9 cellular contexts compared by ENCODE assay signal in the genomic region with DNA sequence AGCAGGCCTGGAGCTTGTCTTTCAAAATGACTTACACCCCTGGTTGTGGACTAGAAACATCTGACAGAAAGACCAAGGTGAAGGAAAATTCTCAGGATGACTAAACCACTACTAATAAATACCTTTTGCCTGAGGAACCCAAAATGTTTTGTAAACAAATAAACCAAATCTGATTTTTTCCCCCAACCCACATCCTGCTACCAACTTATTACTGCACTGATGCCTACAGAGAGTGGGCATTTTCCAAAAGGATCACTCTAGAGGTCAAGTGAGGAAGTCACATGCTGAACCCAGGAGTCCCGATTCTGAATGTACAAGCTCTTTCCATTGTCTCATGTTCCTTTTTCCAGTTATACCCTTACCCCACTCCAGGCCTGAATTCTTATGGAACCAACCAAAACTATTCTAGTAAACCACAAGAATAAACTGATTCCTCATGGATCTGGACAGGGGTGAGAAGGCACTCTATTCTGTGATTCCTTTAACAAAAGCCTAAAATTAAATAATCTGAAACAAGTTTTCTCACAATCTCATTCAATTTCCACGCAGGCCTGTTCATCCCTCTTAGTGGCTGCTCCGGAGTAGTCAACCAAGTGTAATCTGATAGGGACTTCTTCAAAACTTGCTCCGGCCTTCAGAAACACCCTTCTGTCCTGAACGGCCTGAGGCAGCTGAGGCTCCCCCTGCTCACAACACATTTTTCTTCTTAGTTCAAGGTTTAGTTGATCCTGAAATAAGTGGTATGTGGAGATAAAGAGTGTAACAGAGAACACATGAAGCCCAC. TPM values are rescaled to one million over a fixed set of nuclear protein-coding genes. Genes with fewer than 3 reads are reported as not detected.
DNase-seq lines count a peak whose midpoint lies in the region; ATAC-seq and TF ChIP-seq lines count a peak whose summit lies in the region.
"Had no signal": no experiment of that assay in that cellular context is flagged by ENCODE, and none has a peak within 500 bp of the region (broad histone marks: within the 10 kb centered on the region; RNA-seq: fewer than 3 reads in every experiment).

No MANE protein-coding gene starts in this region.

- H3K27ac Mint-ChIP-seq in activated naive CD8-positive, alpha-beta T cell treated with anti-CD3 and anti-CD28 coated beads, Interleukin-2, amount 10 ng/mL, durations not matched to agents 7 days and 5 days, result peak overlapping the region; percentile 96

- POLR2A ChIA-PET in activated naive CD8-positive, alpha-beta T cell treated with anti-CD3 and anti-CD28 coated beads, Interleukin-2, amount 10 ng/mL, durations not matched to agents 7 days and 5 days (lab: Charles Lee), result interaction anchor here (1.2 to 2.3 kb wide), 4 partner anchors 15 to 73 kb away, joined by 5 to 8 read pairs (median 6); partner anchors contain the start of genes PSMB4 and RFX5

- TF ChIP-seq CTCF in heart right ventricle (IDR thresholded peaks at IDR 0.05) (no peak), liver (IDR thresholded peaks at IDR 0.05; ENCODE audit: low read depth, low read length, missing input control) (no peak), vagina (IDR thresholded peaks at IDR 0.05) (no peak)

- H3K36me3 Mint-ChIP-seq in activated naive CD8-positive, alpha-beta T cell treated with anti-CD3 and anti-CD28 coated beads, Interleukin-2, amount 10 ng/mL, durations not matched to agents 7 days and 5 days, result peaks cover 14% of the 10 kb centered on the region

- H3K4me3 Mint-ChIP-seq in activated naive CD8-positive, alpha-beta T cell treated with anti-CD3 and anti-CD28 coated beads, Interleukin-2, amount 10 ng/mL, durations not matched to agents 7 days and 5 days, result peak overlapping the region; percentile 99

- peak overlapping the region; percentile 70 to 83 for H3K9ac ChIP-seq in liver (ENCODE audit: low read depth in 1 of 2, low read length in 2 of 2)

- intact Hi-C loops in heart right ventricle (cut with DNase I), result loop anchor here in 4 of 10 donors (2.0 to 5.0 kb wide), 4 partner anchors 15 to 44 kb away; partner anchors contain the start of genes RFX5 (in 1 of the 4) and ZNF687 (in 1 of the 4)
- intact Hi-C loops in left cardiac atrium (cut with DNase I), result no loop called here
- intact Hi-C loops in vagina (cut with DNase I), result no loop called here

- WGBS in heart right ventricle, 2 donors, result 22 to 27% methylated on average over 5 of the region's 5 CpGs
- WGBS in liver, result 63% methylated on average over 5 of the region's 5 CpGs

- TF ChIP-seq RAD21 in liver (IDR thresholded peaks at IDR 0.05), result no peak

- H3K4me3 ChIP-seq in heart right ventricle (peak overlapping the region in 9 of 10 donors; percentile 67 to 95 (median 81)), liver (ENCODE audit: low read depth in 1 of 3, low read length in 3 of 3) (peak overlapping the region in 1 of 3 donors; percentile 88), vagina (peak overlapping the region; percentile 62 to 86)

- H3K9me3 ChIP-seq in heart right ventricle (no peaks in the 10 kb centered on the region), liver (ENCODE audit: control insufficient read depth in 4 of 4, low read length in 3 of 4) (no peaks in the 10 kb centered on the region), vagina (no peaks in the 10 kb centered on the region)

- no peaks in the 10 kb centered on the region for H3K27me3 ChIP-seq in heart right ventricle
- no peaks in the 10 kb centered on the region for H3K27me3 ChIP-seq in liver (ENCODE audit: control insufficient read depth in 4 of 4, insufficient read depth in 4 of 4, low read length in 3 of 4)
- H3K27me3 ChIP-seq in vagina, result no peaks in the 10 kb centered on the region

- H3K27ac ChIP-seq in heart right ventricle, result peak overlapping the region in 9 of 10 donors; percentile 87 to 99 (median 97)
- no peak overlapping the region for H3K27ac ChIP-seq in liver (ENCODE audit: low read depth in 1 of 2, low read length in 2 of 2)
- peak overlapping the region; percentile 92 for H3K27ac ChIP-seq in vagina

- H3K36me3 ChIP-seq in heart right ventricle, result peaks cover 0 to 52% (median 11%) of the 10 kb centered on the region in 9 donors
- H3K36me3 ChIP-seq in liver (ENCODE audit: control insufficient read depth in 4 of 4, insufficient read depth in 3 of 4, low read depth in 1 of 4, low read length in 3 of 4), result peaks cover 0 to 12% (median 8%) of the 10 kb centered on the region in 4 donors
- peaks cover 0 to 34% of the 10 kb centered on the region in 2 donors for H3K36me3 ChIP-seq in vagina

- H3K4me1 Mint-ChIP-seq in activated naive CD8-positive, alpha-beta T cell treated with anti-CD3 and anti-CD28 coated beads, Interleukin-2, amount 10 ng/mL, durations not matched to agents 7 days and 5 days, result peaks cover 30% of the 10 kb centered on the region

- no peak for TF ChIP-seq POLR2A in vagina (IDR thresholded peaks at IDR 0.05)

- H3K9me3 Mint-ChIP-seq in activated naive CD8-positive, alpha-beta T cell treated with anti-CD3 and anti-CD28 coated beads, Interleukin-2, amount 10 ng/mL, durations not matched to agents 7 days and 5 days, result no peaks in the 10 kb centered on the region

- no peaks in the 10 kb centered on the region for H3K27me3 Mint-ChIP-seq in activated naive CD8-positive, alpha-beta T cell treated with anti-CD3 and anti-CD28 coated beads, Interleukin-2, amount 10 ng/mL, durations not matched to agents 7 days and 5 days

- H3K4me1 ChIP-seq in heart right ventricle (peaks cover 0 to 53% (median 29%) of the 10 kb centered on the region in 9 donors), liver (ENCODE audit: control insufficient read depth in 4 of 4, insufficient read depth in 4 of 4, low read length in 3 of 4) (peaks cover 0 to 30% (median 20%) of the 10 kb centered on the region in 4 donors), vagina (peaks cover 58% of the 10 kb centered on the region)

- DNase-seq in heart right ventricle (no peak), left cardiac atrium (no peak), vagina (ENCODE audit: extremely low spot score in 2 of 2) (no peak), T-helper 9 cell (no peak), NCI-H1417 (lab: John Stamatoyannopoulos, UW) (no peak)
- no peak for DNase-seq in activated naive CD8-positive, alpha-beta T cell treated with anti-CD3 and anti-CD28 coated beads, Interleukin-2, amount 10 ng/mL, durations not matched to agents 7 days and 5 days
- DNase-seq: stimulated activated CD4-positive, alpha-beta T cell treated with anti-CD3 and anti-CD28 coated beads, Interleukin-1b, Interleukin-23, amount 100 ng/mL, for 48 hours had no signal

- ATAC-seq in heart right ventricle (no peak), left cardiac atrium (no peak), HG03354 (IDR thresholded peaks at IDR 0.05; ENCODE audit: poor library complexity, severe bottlenecking, unreplicated experiment) (no peak)
- no peak for ATAC-seq in activated naive CD8-positive, alpha-beta T cell treated with anti-CD3 and anti-CD28 coated beads, Interleukin-2, amount 10 ng/mL, durations not matched to agents 7 days and 5 days (ENCODE audit: low read depth)

TF ChIP-seq in liver, 16 proteins besides CTCF, POLR2A, EP300 and RAD21:
- TF ChIP-seq JUND (IDR thresholded peaks at IDR 0.05) (no peak), RXRA (IDR thresholded peaks at IDR 0.05) (no peak), NR2F2 (IDR thresholded peaks at IDR 0.05) (no peak), SP1 (IDR thresholded peaks at IDR 0.05) (no peak), FOXA1 (IDR thresholded peaks at IDR 0.05) (no peak), HNF4G (IDR thresholded peaks at IDR 0.05) (no peak), HNF4A (conservative IDR thresholded peaks at IDR 0.05) (no peak)
- TF ChIP-seq, protein P1, sequence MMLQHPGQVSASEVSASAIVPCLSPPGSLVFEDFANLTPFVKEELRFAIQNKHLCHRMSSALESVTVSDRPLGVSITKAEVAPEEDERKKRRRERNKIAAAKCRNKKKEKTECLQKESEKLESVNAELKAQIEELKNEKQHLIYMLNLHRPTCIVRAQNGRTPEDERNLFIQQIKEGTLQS (IDR thresholded peaks at IDR 0.05), result no peak

RNA-seq across cellular contexts. Expression of gene PI4KB, which starts 1.4 kb away (rescaled TPM):
- total RNA-seq in heart right ventricle, result 10 to 100 TPM; 37.1 to 52.1 (median 42.5) TPM
- 10 to 100 TPM; 17.6 to 29.0 TPM for polyA plus RNA-seq in heart right ventricle
- 10 to 100 TPM; 46.3 to 49.4 TPM for total RNA-seq in left cardiac atrium
- 10 to 100 TPM; 73.8 to 75.7 TPM for total RNA-seq in activated naive CD8-positive, alpha-beta T cell treated with anti-CD3 and anti-CD28 coated beads, Interleukin-2, amount 10 ng/mL, durations not matched to agents 7 days and 5 days
- 10 to 100 TPM; 24.2 to 27.1 TPM for total RNA-seq in liver
- 10 to 100 TPM; 14.2 to 14.3 TPM for polyA plus RNA-seq in liver
- 69.0 TPM for total RNA-seq in vagina

RNA-seq across cellular contexts. Expression of gene RFX5, which starts 21.2 kb away (rescaled TPM):
- total RNA-seq in heart right ventricle, result 10 to 100 TPM; 12.6 to 38.4 (median 24.0) TPM
- polyA plus RNA-seq in heart right ventricle, result 1 to 10 TPM; 6.5 to 8.9 TPM
- 10 to 100 TPM; 23.1 to 23.8 TPM for total RNA-seq in left cardiac atrium
- total RNA-seq in activated naive CD8-positive, alpha-beta T cell treated with anti-CD3 and anti-CD28 coated beads, Interleukin-2, amount 10 ng/mL, durations not matched to agents 7 days and 5 days, result 10 to 100 TPM; 68.4 to 73.9 TPM
- 10 to 100 TPM; 15.6 to 17.5 TPM for total RNA-seq in liver
- 1 to 10 TPM; 5.2 to 6.5 TPM for polyA plus RNA-seq in liver
- total RNA-seq in vagina, result 13.0 TPM

RNA-seq across cellular contexts. Expression of gene ZNF687, which starts 43.7 kb away (rescaled TPM):
- total RNA-seq in heart right ventricle (10 to 100 TPM; 10.4 to 15.1 (median 13.1) TPM), left cardiac atrium (10 to 100 TPM; 12.8 to 15.6 TPM), liver (1 to 10 TPM; 9.3 to 9.7 TPM), vagina (26.8 TPM)
- polyA plus RNA-seq in heart right ventricle (1 to 10 TPM; 5.9 to 8.0 TPM), liver (1 to 10 TPM; 2.7 to 6.4 TPM)
- 10 to 100 TPM; 35.5 to 37.0 TPM for total RNA-seq in activated naive CD8-positive, alpha-beta T cell treated with anti-CD3 and anti-CD28 coated beads, Interleukin-2, amount 10 ng/mL, durations not matched to agents 7 days and 5 days

RNA-seq across cellular contexts. Expression of gene SELENBP1, which starts 46.7 kb away (rescaled TPM):
- total RNA-seq in heart right ventricle, result 100 to 1,000 TPM in 1 of 10 donors, 10 to 100 TPM in 9; 32.3 to 112 (median 59.7) TPM
- polyA plus RNA-seq in heart right ventricle, result 10 to 100 TPM; 20.7 to 54.1 TPM
- total RNA-seq in left cardiac atrium, result 10 to 100 TPM; 30.6 to 82.2 TPM
- total RNA-seq in activated naive CD8-positive, alpha-beta T cell treated with anti-CD3 and anti-CD28 coated beads, Interleukin-2, amount 10 ng/mL, durations not matched to agents 7 days and 5 days, result not detected
- total RNA-seq in liver, result 100 to 1,000 TPM; 152 to 387 TPM
- polyA plus RNA-seq in liver, result 100 to 1,000 TPM; 141 to 209 TPM
- total RNA-seq in vagina, result 30.9 TPM

Comparison
In these comparisons a context has a peak if more than half of its experiments do, and no peak if none do; other contexts are left out.
1. H3K27ac ChIP-seq: peak in heart right ventricle (9 of 10) and vagina (single experiment); none in liver (0 of 2).